ENCODE assay signal across 18 cellular contexts in genomic region chr14:29749327-29749726, GRCh38.
DNase-seq lines count a peak whose midpoint lies in the region; ATAC-seq and TF ChIP-seq lines count a peak whose summit lies in the region.
"Had no signal": no experiment of that assay in that cellular context is flagged by ENCODE, and none has a peak within 500 bp of the region (broad histone marks: within the 10 kb centered on the region; RNA-seq: fewer than 3 reads in every experiment).

No MANE protein-coding gene starts in this region.

- H3K36me3 ChIP-seq in BJ (ENCODE audit: control insufficient read depth, insufficient read depth, low read length) (no peaks in the 10 kb centered on the region), brain microvascular endothelial cell (replicated peaks) (no peaks in the 10 kb centered on the region)
- H3K36me3 ChIP-seq: vagina had no signal

- H3K27ac ChIP-seq in brain microvascular endothelial cell = no peak overlapping the region
- H3K27ac ChIP-seq: epithelial cell of prostate, KMS-11, RWPE1, vagina had no signal

- TF ChIP-seq CTCF in BJ (IDR thresholded peaks at IDR 0.05; ENCODE audit: insufficient read depth, low read depth, low read length) (no peak), LNCaP clone FGC (IDR thresholded peaks at IDR 0.05; ENCODE audit: control insufficient read depth, extremely low read depth, insufficient read depth) (no peak), brain microvascular endothelial cell (IDR thresholded peaks at IDR 0.05; ENCODE audit: low read depth, low read length, missing control alignments) (peak; percentile 31)

- no peaks in the 10 kb centered on the region for H3K4me1 Mint-ChIP-seq in T-helper 2 cell treated with Interferon-gamma antibody and Interleukin-4, amounts not matched to agents 5 μg/mL and 100 μg/mL, for 36 hours (ENCODE audit: low read depth)
- H3K4me1 Mint-ChIP-seq: activated B cell treated with CpG ODN at 0.5 μM for 24 hours, natural killer cell had no signal

- H3K27me3 ChIP-seq in BJ (ENCODE audit: control insufficient read depth, insufficient read depth, low read length) (no peaks in the 10 kb centered on the region), brain microvascular endothelial cell (replicated peaks) (no peaks in the 10 kb centered on the region)
- H3K27me3 ChIP-seq: vagina had no signal

- no peak for ATAC-seq in GM21619 (IDR thresholded peaks at IDR 0.05; ENCODE audit: unreplicated experiment)
- ATAC-seq in HG03175 (IDR thresholded peaks at IDR 0.05; ENCODE audit: unreplicated experiment) = no peak
- ATAC-seq: CD8-positive, alpha-beta T cell; natural killer cell had no signal

- no peaks in the 10 kb centered on the region for H3K27me3 Mint-ChIP-seq in T-helper 2 cell treated with Interferon-gamma antibody and Interleukin-4, amounts not matched to agents 5 μg/mL and 100 μg/mL, for 36 hours (ENCODE audit: low read depth)
- H3K27me3 Mint-ChIP-seq: activated B cell treated with CpG ODN at 0.5 μM for 24 hours, brain had no signal

- H3K4me3 ChIP-seq in BJ (ENCODE audit: low read depth, low read length) (no peak overlapping the region), LNCaP clone FGC (ENCODE audit: low read depth, low read length) (no peak overlapping the region), brain microvascular endothelial cell (ENCODE audit: low read depth, low read length) (no peak overlapping the region)
- H3K4me3 ChIP-seq: vagina had no signal

- no peaks in the 10 kb centered on the region for H3K36me3 Mint-ChIP-seq in T-helper 2 cell treated with Interferon-gamma antibody and Interleukin-4, amounts not matched to agents 5 μg/mL and 100 μg/mL, for 36 hours (ENCODE audit: low read depth)
- H3K36me3 Mint-ChIP-seq: brain; CD8-positive, alpha-beta T cell; natural killer cell had no signal

- DNase-seq in BJ (ENCODE audit: low read depth) (peak; percentile 28), LNCaP clone FGC (ENCODE audit: low read depth) (peak; percentile 97), brain microvascular endothelial cell (peak; percentile 41), myocyte (ENCODE audit: low read depth) (peak; percentile 60), DMS53 treated with DMSO at 0.1 percent for 48 hours (lab: John Stamatoyannopoulos, UW; ENCODE audit: unreplicated experiment) (no peak)
- no peak for DNase-seq in T-helper 2 cell treated with Interferon-gamma antibody and Interleukin-4, amounts not matched to agents 5 μg/mL and 100 μg/mL, for 36 hours (ENCODE audit: low spot score)
- DNase-seq: activated B cell treated with CpG ODN at 0.5 μM for 24 hours; activated T-cell treated with anti-CD3 and anti-CD28 coated beads, Interleukin-2, amount 50 U/mL, for 1 hour; CD8-positive, alpha-beta T cell; natural killer cell; stimulated activated CD4-positive, alpha-beta T cell treated with anti-CD3 and anti-CD28 coated beads, Interleukin-12 subunit alpha, Interleukin-12 subunit beta, amount 100 ng/mL, for 4 hours had no signal

- POLR2A ChIA-PET in BJ (lab: Charles Lee) = no interaction called here

- H3K27ac Mint-ChIP-seq in T-helper 2 cell treated with Interferon-gamma antibody and Interleukin-4, amounts not matched to agents 5 μg/mL and 100 μg/mL, for 36 hours = no peak overlapping the region
- H3K27ac Mint-ChIP-seq: activated B cell treated with CpG ODN at 0.5 μM for 24 hours; CD8-positive, alpha-beta T cell; natural killer cell had no signal

- CTCF ChIA-PET in BJ (lab: Yijun Ruan, JAX) = no interaction called here

- H3K4me3 Mint-ChIP-seq in T-helper 2 cell treated with Interferon-gamma antibody and Interleukin-4, amounts not matched to agents 5 μg/mL and 100 μg/mL, for 36 hours = no peak overlapping the region
- H3K4me3 Mint-ChIP-seq: activated B cell treated with CpG ODN at 0.5 μM for 24 hours; brain; CD8-positive, alpha-beta T cell; natural killer cell had no signal

- peaks cover 30% of the 10 kb centered on the region for H3K9me3 Mint-ChIP-seq in T-helper 2 cell treated with Interferon-gamma antibody and Interleukin-4, amounts not matched to agents 5 μg/mL and 100 μg/mL, for 36 hours
- H3K9me3 Mint-ChIP-seq: activated B cell treated with CpG ODN at 0.5 μM for 24 hours had no signal

- in situ Hi-C loops in brain microvascular endothelial cell (cut with HindIII; ENCODE audit: low pct_ligation_motif_present, low sequenced_read_pairs) = no loop called here

Comparison
In these comparisons a context has a peak if more than half of its experiments do, and no peak if none do; other contexts are left out.
1. DNase-seq: peak in BJ (single experiment), LNCaP clone FGC (single experiment), brain microvascular endothelial cell (single experiment) and myocyte (single experiment); none in DMS53 treated with DMSO at 0.1 percent for 48 hours (single experiment) and T-helper 2 cell treated with Interferon-gamma antibody and Interleukin-4, amounts not matched to agents 5 μg/mL and 100 μg/mL, for 36 hours (single experiment).